In genomic region chr6:104768906-104769305, GRCh38 we compare ENCODE assay signal across 2 cellular contexts.
TF ChIP-seq lines count a peak whose summit lies in the region.

No MANE protein-coding gene starts in this region.

TF ChIP-seq in HepG2, 621 proteins besides CTCF, POLR2A, EP300 and RAD21:
- TF ChIP-seq ZNF180 (CRISPR knock-in tag; IDR thresholded peaks at IDR 0.05; ENCODE audit: borderline replicate concordance, low read depth): no peak
- TF ChIP-seq, protein P1, sequence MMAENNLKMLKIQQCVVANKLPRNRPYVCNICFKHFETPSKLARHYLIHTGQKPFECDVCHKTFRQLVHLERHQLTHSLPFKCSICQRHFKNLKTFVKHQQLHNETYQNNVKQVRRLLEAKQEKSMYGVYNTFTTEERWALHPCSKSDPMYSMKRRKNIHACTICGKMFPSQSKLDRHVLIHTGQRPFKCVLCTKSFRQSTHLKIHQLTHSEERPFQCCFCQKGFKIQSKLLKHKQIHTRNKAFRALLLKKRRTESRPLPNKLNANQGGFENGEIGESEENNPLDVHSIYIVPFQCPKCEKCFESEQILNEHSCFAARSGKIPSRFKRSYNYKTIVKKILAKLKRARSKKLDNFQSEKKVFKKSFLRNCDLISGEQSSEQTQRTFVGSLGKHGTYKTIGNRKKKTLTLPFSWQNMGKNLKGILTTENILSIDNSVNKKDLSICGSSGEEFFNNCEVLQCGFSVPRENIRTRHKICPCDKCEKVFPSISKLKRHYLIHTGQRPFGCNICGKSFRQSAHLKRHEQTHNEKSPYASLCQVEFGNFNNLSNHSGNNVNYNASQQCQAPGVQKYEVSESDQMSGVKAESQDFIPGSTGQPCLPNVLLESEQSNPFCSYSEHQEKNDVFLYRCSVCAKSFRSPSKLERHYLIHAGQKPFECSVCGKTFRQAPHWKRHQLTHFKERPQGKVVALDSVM (CRISPR knock-in tag; IDR thresholded peaks at IDR 0.05): peak; percentile 70

TF ChIP-seq in K562, 482 proteins besides CTCF, POLR2A, EP300 and RAD21:
- TF ChIP-seq ZNF143 (CRISPR knock-in tag; IDR thresholded peaks at IDR 0.05) (no peak), COPS2 (conservative IDR thresholded peaks at IDR 0.05) (no peak), ZNF384 (IDR thresholded peaks at IDR 0.05; ENCODE audit: low read depth, low read length) (peak; percentile 36; the same call in 1 of the 2 replicates), ASH1L (IDR thresholded peaks at IDR 0.05; ENCODE audit: borderline replicate concordance, low read depth, partially characterized antibody) (no peak), NFE2 (IDR thresholded peaks at IDR 0.05; ENCODE audit: low read depth) (0 out of 2 replicates have a peak, but pooled peaks have one; percentile 4), JUN (IDR thresholded peaks at IDR 0.05; ENCODE audit: borderline replicate concordance, low read depth, low read length) (no peak), JUN (CRISPR knock-in tag; IDR thresholded peaks at IDR 0.05; ENCODE audit: borderline replicate concordance) (no peak), RAD51 (IDR thresholded peaks at IDR 0.05; ENCODE audit: borderline replicate concordance, low read depth) (no peak), NCOA4 (IDR thresholded peaks at IDR 0.05; ENCODE audit: partially characterized antibody) (no peak)
- TF ChIP-seq, protein P2, sequence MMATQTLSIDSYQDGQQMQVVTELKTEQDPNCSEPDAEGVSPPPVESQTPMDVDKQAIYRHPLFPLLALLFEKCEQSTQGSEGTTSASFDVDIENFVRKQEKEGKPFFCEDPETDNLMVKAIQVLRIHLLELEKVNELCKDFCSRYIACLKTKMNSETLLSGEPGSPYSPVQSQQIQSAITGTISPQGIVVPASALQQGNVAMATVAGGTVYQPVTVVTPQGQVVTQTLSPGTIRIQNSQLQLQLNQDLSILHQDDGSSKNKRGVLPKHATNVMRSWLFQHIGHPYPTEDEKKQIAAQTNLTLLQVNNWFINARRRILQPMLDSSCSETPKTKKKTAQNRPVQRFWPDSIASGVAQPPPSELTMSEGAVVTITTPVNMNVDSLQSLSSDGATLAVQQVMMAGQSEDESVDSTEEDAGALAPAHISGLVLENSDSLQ (IDR thresholded peaks at IDR 0.05): peak; percentile 67; the same call in 1 of the 2 replicates
TF ChIP-seq in K562: peak in this region for 3.
